ENCODE assay signal across 13 cellular contexts in genomic region chr1:49102752-49103151, GRCh38.
DNase-seq lines count a peak whose midpoint lies in the region; ATAC-seq and TF ChIP-seq lines count a peak whose summit lies in the region.
"Had no signal": no experiment of that assay in that cellular context is flagged by ENCODE, and none has a peak within 500 bp of the region (broad histone marks: within the 10 kb centered on the region; RNA-seq: fewer than 3 reads in every experiment).

No MANE protein-coding gene starts in this region.

- H3K27ac ChIP-seq in SK-N-SH (ENCODE audit: low read depth in 2 of 2, low read length in 1 of 2): peak overlapping the region; percentile 65 to 93; a peak in 3 of 4 replicates
- no peak overlapping the region for H3K27ac ChIP-seq in lower lobe of right lung
- H3K27ac ChIP-seq: transverse colon had no signal

- H3K4me1 ChIP-seq in SK-N-SH (ENCODE audit: control insufficient read depth in 1 of 2, insufficient read depth in 2 of 2, low read depth in 1 of 2, low read length in 1 of 2): peaks cover 0 to 13% of the 10 kb centered on the region in 2 experiments; a peak in 3 of 4 replicates
- H3K4me1 ChIP-seq in lower lobe of right lung: no peaks in the 10 kb centered on the region
- H3K4me1 ChIP-seq: transverse colon had no signal

- H3K27me3 ChIP-seq in SK-N-SH (ENCODE audit: insufficient read depth) (no peaks in the 10 kb centered on the region), lower lobe of right lung (ENCODE audit: low read depth) (no peaks in the 10 kb centered on the region)
- H3K27me3 ChIP-seq: transverse colon had no signal

- no peak for DNase-seq in SK-N-SH
- peak; percentile 40 for DNase-seq in myocyte (ENCODE audit: low read depth)
- DNase-seq in lower lobe of right lung: no peak
- no peak for DNase-seq in COLO668 (lab: John Stamatoyannopoulos, UW; ENCODE audit: unreplicated experiment)
- no peak for DNase-seq in globus pallidus (ENCODE audit: low spot score)
- DNase-seq in HPDE6-E6E7 (ENCODE audit: extremely low spot score): no peak
- DNase-seq: activated naive CD4-positive, alpha-beta T cell treated with anti-CD3 and anti-CD28 coated beads for 36 hours; GOT3; KG1; transverse colon had no signal

- no peak for TF ChIP-seq RAD21 in SK-N-SH (IDR thresholded peaks at IDR 0.05; ENCODE audit: low read length)

- ATAC-seq in GM18508 (IDR thresholded peaks at IDR 0.05; ENCODE audit: insufficient read depth, unreplicated experiment): peak; percentile 59
- peak; percentile 52 for ATAC-seq in HG02678 (IDR thresholded peaks at IDR 0.05; ENCODE audit: unreplicated experiment)
- ATAC-seq in lower lobe of right lung: no peak
- ATAC-seq: esophagus mucosa had no signal

- peak overlapping the region; percentile 56 for H3K9ac ChIP-seq in SK-N-SH

- no peaks in the 10 kb centered on the region for H3K79me2 ChIP-seq in SK-N-SH (ENCODE audit: insufficient read depth)

- H3K4me2 ChIP-seq in SK-N-SH: peak overlapping the region; percentile 6; the same call in 1 of the 2 replicates

- H2AFZ ChIP-seq in SK-N-SH (ENCODE audit: low read depth): peak overlapping the region; percentile 42; the same call in 1 of the 2 replicates

- H3K9me2 ChIP-seq in SK-N-SH: no peaks in the 10 kb centered on the region

- POLR2A ChIA-PET in SK-N-SH (lab: Yijun Ruan, JAX): no interaction called here

- H3K36me3 ChIP-seq in SK-N-SH (replicated peaks in 1 of 2; ENCODE audit: control insufficient read depth in 1 of 2, insufficient read depth in 2 of 2, low read length in 1 of 2): no peaks in the 10 kb centered on the region
- H3K36me3 ChIP-seq in lower lobe of right lung: no peaks in the 10 kb centered on the region
- H3K36me3 ChIP-seq: transverse colon had no signal

- H3K9me3 ChIP-seq in SK-N-SH: no peaks in the 10 kb centered on the region
- no peaks in the 10 kb centered on the region for H3K9me3 ChIP-seq in lower lobe of right lung
- H3K9me3 ChIP-seq: transverse colon had no signal

- peaks cover 12% of the 10 kb centered on the region for H3F3A ChIP-seq in SK-N-SH (replicated peaks; ENCODE audit: insufficient read depth)

- intact Hi-C loops in lower lobe of right lung (cut with DNase I): no loop called here

- H3K4me3 ChIP-seq in SK-N-SH (ENCODE audit: low read depth in 2 of 2, low read length in 1 of 2): no peak overlapping the region
- H3K4me3 ChIP-seq in lower lobe of right lung: no peak overlapping the region
- H3K4me3 ChIP-seq: transverse colon had no signal

- no peak for TF ChIP-seq CTCF in SK-N-SH (IDR thresholded peaks at IDR 0.05)
- no peak for TF ChIP-seq CTCF in lower lobe of right lung (IDR thresholded peaks at IDR 0.05)

- H4K20me1 ChIP-seq in SK-N-SH (ENCODE audit: insufficient read depth): no peaks in the 10 kb centered on the region

- CTCF ChIA-PET in SK-N-SH (lab: Yijun Ruan, JAX): no interaction called here

- TF ChIP-seq EP300 in SK-N-SH (IDR thresholded peaks at IDR 0.05; ENCODE audit: borderline replicate concordance in 1 of 2, low read depth in 1 of 2, low read length in 1 of 2): peak in 1 of 2 experiments; percentile 93; a peak in 2 of 4 replicates

TF ChIP-seq in SK-N-SH, 30 proteins besides CTCF, POLR2A, EP300 and RAD21 (continues in another document):
- TF ChIP-seq USF1 (IDR thresholded peaks at IDR 0.05; ENCODE audit: borderline replicate concordance, low read depth) (no peak), FOSL2 (IDR thresholded peaks at IDR 0.05; ENCODE audit: borderline replicate concordance, low read depth) (peak; percentile 91), FOXJ3 (CRISPR knock-in tag; IDR thresholded peaks at IDR 0.05) (no peak), NFIC (IDR thresholded peaks at IDR 0.05; ENCODE audit: borderline replicate concordance) (peak; percentile 71), YY1 (IDR thresholded peaks at IDR 0.05; ENCODE audit: low read depth) (no peak), ELF1 (IDR thresholded peaks at IDR 0.05) (peak; percentile 63; the same call in 1 of the 2 replicates), SMC3 (IDR thresholded peaks at IDR 0.05; ENCODE audit: low read depth, low read length) (no peak), RFX5 (IDR thresholded peaks at IDR 0.05; ENCODE audit: low read length) (no peak), MAX (IDR thresholded peaks at IDR 0.05; ENCODE audit: low read depth) (peak; percentile 52; the same call in 1 of the 2 replicates), ZBTB33 (IDR thresholded peaks at IDR 0.05; ENCODE audit: borderline replicate concordance, low read depth) (peak; percentile 41; the same call in 1 of the 2 replicates), PBX3 (IDR thresholded peaks at IDR 0.05) (peak; percentile 75), FOXM1 (IDR thresholded peaks at IDR 0.05; ENCODE audit: low read depth) (0 out of 2 replicates have a peak, but pooled peaks have one; percentile 32), RXRA (IDR thresholded peaks at IDR 0.05; ENCODE audit: borderline replicate concordance, low read depth) (peak; percentile 59; the same call in 1 of the 2 replicates), TEAD4 (IDR thresholded peaks at IDR 0.05; ENCODE audit: borderline replicate concordance, insufficient read depth) (peak; percentile 88), TCF12 (IDR thresholded peaks at IDR 0.05) (peak; percentile 85), SIN3A (IDR thresholded peaks at IDR 0.05; ENCODE audit: borderline replicate concordance, low read depth, low read length) (no peak), EZH2phosphoT487 (IDR thresholded peaks at IDR 0.05; ENCODE audit: borderline replicate concordance, low read depth) (no peak), TAF1 (IDR thresholded peaks at IDR 0.05; ENCODE audit: borderline replicate concordance, low read depth, low read length) (no peak; the same call in 1 of the 2 replicates), MEF2A (IDR thresholded peaks at IDR 0.05; ENCODE audit: borderline replicate concordance, low read depth) (no peak; the same call in 1 of the 2 replicates), JUND (IDR thresholded peaks at IDR 0.05) (peak; percentile 84), USF2 (IDR thresholded peaks at IDR 0.05; ENCODE audit: borderline replicate concordance, low read depth, low read length) (no peak), GABPA (IDR thresholded peaks at IDR 0.05; ENCODE audit: low read depth) (no peak), RCOR1 (IDR thresholded peaks at IDR 0.05; ENCODE audit: low read length) (no peak), IRF3 (IDR thresholded peaks at IDR 0.05; ENCODE audit: low read depth, low read length) (no peak)

Comparison
In these comparisons a context has a peak if more than half of its experiments do, and no peak if none do; other contexts are left out.
1. ATAC-seq: peak in GM18508 (single experiment) and HG02678 (single experiment); none in lower lobe of right lung (0 of 2).